In genomic region chr1:161398900-161399256, GRCh38 we compare ENCODE assay signal across 1 cellular context.
TF ChIP-seq lines count a peak whose summit lies in the region.

No MANE protein-coding gene starts in this region.

TF ChIP-seq in HepG2, 621 proteins besides CTCF, POLR2A, EP300 and RAD21 (continued from another document):
- TF ChIP-seq NFAT5 (CRISPR knock-in tag; IDR thresholded peaks at IDR 0.05) (0 out of 2 replicates have a peak, but pooled peaks have one; percentile 36), XBP1 (CRISPR knock-in tag; IDR thresholded peaks at IDR 0.05) (0 out of 2 replicates have a peak, but pooled peaks have one; percentile 41), E2F1 (CRISPR knock-in tag; IDR thresholded peaks at IDR 0.05) (0 out of 2 replicates have a peak, but pooled peaks have one; percentile 20), SIN3A (IDR thresholded peaks at IDR 0.05; ENCODE audit: borderline replicate concordance, low read depth, low read length) (0 out of 2 replicates have a peak, but pooled peaks have one; percentile 50), ZNF740 (CRISPR knock-in tag; IDR thresholded peaks at IDR 0.05) (peak; percentile 84), KDM5A (IDR thresholded peaks at IDR 0.05; ENCODE audit: borderline replicate concordance, low read length) (0 out of 2 replicates have a peak, but pooled peaks have one; percentile 45), ZUFSP (CRISPR knock-in tag; IDR thresholded peaks at IDR 0.05; ENCODE audit: borderline replicate concordance) (0 out of 2 replicates have a peak, but pooled peaks have one; percentile 37), CENPX (CRISPR knock-in tag; IDR thresholded peaks at IDR 0.05) (no peak), ATF1 (CRISPR knock-in tag; IDR thresholded peaks at IDR 0.05) (no peak), RARA (CRISPR knock-in tag; IDR thresholded peaks at IDR 0.05) (0 out of 2 replicates have a peak, but pooled peaks have one; percentile 9), ZNF205 (CRISPR knock-in tag; IDR thresholded peaks at IDR 0.05) (no peak), NFKB2 (CRISPR knock-in tag; IDR thresholded peaks at IDR 0.05; ENCODE audit: borderline replicate concordance) (peak; percentile 18; the same call in 1 of the 2 replicates), RORA (CRISPR knock-in tag; IDR thresholded peaks at IDR 0.05) (no peak), GZF1 (CRISPR knock-in tag; IDR thresholded peaks at IDR 0.05) (0 out of 2 replicates have a peak, but pooled peaks have one; percentile 30), MXI1 (IDR thresholded peaks at IDR 0.05; ENCODE audit: borderline replicate concordance, low read depth, low read length) (peak; percentile 1; the same call in 1 of the 3 replicates), ZNF431 (CRISPR knock-in tag; IDR thresholded peaks at IDR 0.05; ENCODE audit: borderline replicate concordance, low read depth) (0 out of 2 replicates have a peak, but pooled peaks have one; percentile 24), DRAP1 (CRISPR knock-in tag; IDR thresholded peaks at IDR 0.05) (no peak), ZNF263 (CRISPR knock-in tag; IDR thresholded peaks at IDR 0.05) (no peak), SRSF9 (IDR thresholded peaks at IDR 0.05; ENCODE audit: borderline replicate concordance, insufficient read depth, low read depth, low read length, poor library complexity, severe bottlenecking) (no peak), SPEN (CRISPR knock-in tag; IDR thresholded peaks at IDR 0.05; ENCODE audit: low read depth) (peak; percentile 55; the same call in 1 of the 2 replicates), TERF1 (CRISPR knock-in tag; IDR thresholded peaks at IDR 0.05) (no peak), ZFP90 (CRISPR knock-in tag; IDR thresholded peaks at IDR 0.05; ENCODE audit: borderline replicate concordance) (0 out of 2 replicates have a peak, but pooled peaks have one; percentile 19), ZNF546 (CRISPR knock-in tag; conservative IDR thresholded peaks at IDR 0.05) (no peak), ZNF460 (CRISPR knock-in tag; IDR thresholded peaks at IDR 0.05; ENCODE audit: borderline replicate concordance) (0 out of 2 replicates have a peak, but pooled peaks have one; percentile 6), ZNF407 (CRISPR knock-in tag; IDR thresholded peaks at IDR 0.05; ENCODE audit: not compliant biosample characterization) (peak; percentile 11), ZNF558 (CRISPR knock-in tag; IDR thresholded peaks at IDR 0.05; ENCODE audit: borderline replicate concordance) (0 out of 2 replicates have a peak, but pooled peaks have one; percentile 0), NFE2 (CRISPR knock-in tag; IDR thresholded peaks at IDR 0.05) (no peak), E2F2 (CRISPR knock-in tag; IDR thresholded peaks at IDR 0.05; ENCODE audit: borderline replicate concordance) (no peak), SOX13 (IDR thresholded peaks at IDR 0.05) (no peak), SOX13 (CRISPR knock-in tag; conservative IDR thresholded peaks at IDR 0.05 in 1 of 2, IDR thresholded peaks at IDR 0.05 in 1 of 2) (no peak), ZBTB21 (CRISPR knock-in tag; IDR thresholded peaks at IDR 0.05) (no peak), MYNN (CRISPR knock-in tag; IDR thresholded peaks at IDR 0.05; ENCODE audit: low read depth) (no peak), ZNF816 (CRISPR knock-in tag; IDR thresholded peaks at IDR 0.05; ENCODE audit: borderline replicate concordance) (0 out of 2 replicates have a peak, but pooled peaks have one; percentile 40), ONECUT2 (CRISPR knock-in tag; IDR thresholded peaks at IDR 0.05) (0 out of 2 replicates have a peak, but pooled peaks have one; percentile 11), IRX3 (CRISPR knock-in tag; IDR thresholded peaks at IDR 0.05; ENCODE audit: borderline replicate concordance, low read depth) (0 out of 2 replicates have a peak, but pooled peaks have one; percentile 14)
TF ChIP-seq in HepG2: peak in this region for 20.
